ENCODE assay signal across 12 cellular contexts in genomic region chr2:224145751-224146355, GRCh38.
A peak's percentile ranks its signal among the peaks of the same experiment; 100 is the strongest.
DNase-seq lines count a peak whose midpoint lies in the region; ATAC-seq, FAIRE-seq and TF ChIP-seq lines count a peak whose summit lies in the region.
"Had no signal": no experiment of that assay in that cellular context is flagged by ENCODE, and none has a peak within 500 bp of the region (broad histone marks: within the 10 kb centered on the region; RNA-seq: fewer than 3 reads in every experiment).

No MANE protein-coding gene starts in this region.

- H3K9ac ChIP-seq in K562 (ENCODE audit: insufficient read depth in 1 of 2, low read depth in 2 of 2, low read length in 2 of 2) (no peak overlapping the region), neural progenitor cell (no peak overlapping the region)

- peak in 1 of 2 donors; percentile 81 for ATAC-seq in left cardiac atrium
- no peak for ATAC-seq in Right ventricle myocardium inferior
- ATAC-seq in K562, result no peak
- ATAC-seq in pancreas, result no peak
- ATAC-seq: natural killer cell treated with Interleukin-12 subunit alpha and Interleukin-12 subunit beta and Interleukin-15 and Interleukin-18, amount 100 ng/mL, for 72 hours had no signal

- no peak for TF ChIP-seq POLR2A in K562 (conservative IDR thresholded peaks at IDR 0.05)

- in situ Hi-C loops in K562 (cut with MboI), result no loop called here

- no peaks in the 10 kb centered on the region for H3K9me1 ChIP-seq in K562 (ENCODE audit: control insufficient read depth, insufficient read depth, low read length)

- H3K27me3 ChIP-seq in K562 (ENCODE audit: control insufficient read depth in 2 of 2, insufficient read depth in 2 of 2, low read length in 2 of 2), result no peaks in the 10 kb centered on the region
- H3K27me3 ChIP-seq in hepatocyte, result no peaks in the 10 kb centered on the region
- no peaks in the 10 kb centered on the region for H3K27me3 ChIP-seq in pancreas
- H3K27me3 ChIP-seq in neural progenitor cell, result no peaks in the 10 kb centered on the region

- no peak for FAIRE-seq in K562 (lab: Jason Lieb, UNC)
- FAIRE-seq in pancreas (lab: Jason Lieb, UNC), result no peak

- H3K36me3 ChIP-seq in K562 (ENCODE audit: control insufficient read depth, insufficient read depth, low read length), result no peaks in the 10 kb centered on the region
- H3K36me3 ChIP-seq in hepatocyte (replicated peaks; ENCODE audit: insufficient read depth, low read depth), result no peaks in the 10 kb centered on the region
- H3K36me3 ChIP-seq in pancreas, result no peaks in the 10 kb centered on the region
- no peaks in the 10 kb centered on the region for H3K36me3 ChIP-seq in neural progenitor cell
- H3K36me3 ChIP-seq: HAP-1 had no signal

- TF ChIP-seq CTCF in K562 (IDR thresholded peaks at IDR 0.05 in 2 of 3, conservative IDR thresholded peaks at IDR 0.05 in 1 of 3; ENCODE audit: insufficient read depth in 2 of 3, low read depth in 1 of 3, low read length in 3 of 3) (no peak), hepatocyte (IDR thresholded peaks at IDR 0.05; ENCODE audit: poor library complexity) (no peak), pancreas (IDR thresholded peaks at IDR 0.05) (no peak), neural progenitor cell (IDR thresholded peaks at IDR 0.05) (no peak)

- H3K4me3 Mint-ChIP-seq in neural progenitor cell, result no peak overlapping the region
- H3K4me3 Mint-ChIP-seq: activated naive CD4-positive, alpha-beta T cell treated with anti-CD3 and anti-CD28 coated beads, Interleukin-2, amount 50 U/mL, for 24 hours; natural killer cell treated with Interleukin-12 subunit alpha and Interleukin-12 subunit beta and Interleukin-15 and Interleukin-18, amount 100 ng/mL, for 72 hours had no signal

- H3K27ac Mint-ChIP-seq in neural progenitor cell, result no peak overlapping the region
- H3K27ac Mint-ChIP-seq: activated naive CD4-positive, alpha-beta T cell treated with anti-CD3 and anti-CD28 coated beads, Interleukin-2, amount 50 U/mL, for 24 hours; natural killer cell treated with Interleukin-12 subunit alpha and Interleukin-12 subunit beta and Interleukin-15 and Interleukin-18, amount 100 ng/mL, for 72 hours had no signal

- H4K20me1 ChIP-seq in K562 (replicated peaks; ENCODE audit: control insufficient read depth, insufficient read depth, low read length) (no peaks in the 10 kb centered on the region), hepatocyte (ENCODE audit: insufficient read depth, poor library complexity, severe bottlenecking) (no peaks in the 10 kb centered on the region), neural progenitor cell (ENCODE audit: low read depth) (no peaks in the 10 kb centered on the region)

- no peaks in the 10 kb centered on the region for H3K9me3 ChIP-seq in K562 (replicated peaks; ENCODE audit: control insufficient read depth, insufficient read depth, low read depth, low read length)
- H3K9me3 ChIP-seq in hepatocyte (ENCODE audit: low read depth), result no peaks in the 10 kb centered on the region
- no peaks in the 10 kb centered on the region for H3K9me3 ChIP-seq in pancreas
- H3K9me3 ChIP-seq in neural progenitor cell (ENCODE audit: low read depth), result no peaks in the 10 kb centered on the region
- H3K9me3 ChIP-seq: HAP-1 had no signal

- no peaks in the 10 kb centered on the region for H3K36me3 Mint-ChIP-seq in neural progenitor cell
- H3K36me3 Mint-ChIP-seq: activated naive CD4-positive, alpha-beta T cell treated with anti-CD3 and anti-CD28 coated beads, Interleukin-2, amount 50 U/mL, for 24 hours; natural killer cell treated with Interleukin-12 subunit alpha and Interleukin-12 subunit beta and Interleukin-15 and Interleukin-18, amount 100 ng/mL, for 72 hours had no signal

- no peaks in the 10 kb centered on the region for H3K9me3 Mint-ChIP-seq in neural progenitor cell
- H3K9me3 Mint-ChIP-seq: activated naive CD4-positive, alpha-beta T cell treated with anti-CD3 and anti-CD28 coated beads, Interleukin-2, amount 50 U/mL, for 24 hours; natural killer cell treated with Interleukin-12 subunit alpha and Interleukin-12 subunit beta and Interleukin-15 and Interleukin-18, amount 100 ng/mL, for 72 hours had no signal

- no peaks in the 10 kb centered on the region for H3K9me2 ChIP-seq in hepatocyte (replicated peaks; ENCODE audit: insufficient read depth)

- no peak overlapping the region for H3K4me3 ChIP-seq in K562
- H3K4me3 ChIP-seq in hepatocyte, result no peak overlapping the region
- H3K4me3 ChIP-seq in pancreas, result no peak overlapping the region
- no peak overlapping the region for H3K4me3 ChIP-seq in neural progenitor cell
- H3K4me3 ChIP-seq: HAP-1 had no signal

- H3K4me2 ChIP-seq in K562 (ENCODE audit: insufficient read depth, low read length) (no peak overlapping the region), hepatocyte (no peak overlapping the region), neural progenitor cell (no peak overlapping the region)

- TF ChIP-seq EP300 in K562 (IDR thresholded peaks at IDR 0.05; ENCODE audit: low read length), result no peak

- H3K4me1 ChIP-seq in K562 (replicated peaks in 1 of 2; ENCODE audit: control insufficient read depth in 2 of 2, insufficient read depth in 2 of 2, low read length in 2 of 2) (no peaks in the 10 kb centered on the region), hepatocyte (ENCODE audit: insufficient read depth) (peaks cover 13% of the 10 kb centered on the region), pancreas (no peaks in the 10 kb centered on the region), neural progenitor cell (no peaks in the 10 kb centered on the region)
- H3K4me1 ChIP-seq: HAP-1 had no signal

- no TSS peak for BruUV-seq in K562 (replicated peaks; lab: Mats Ljungman, UMichigan)

- TF ChIP-seq RAD21 in K562 (CRISPR knock-in tag; conservative IDR thresholded peaks at IDR 0.05 in 1 of 2, IDR thresholded peaks at IDR 0.05 in 1 of 2), result no peak

- no peak overlapping the region for H2AFZ ChIP-seq in K562 (ENCODE audit: low read depth, low read length)
- H2AFZ ChIP-seq in hepatocyte, result no peak overlapping the region
- no peak overlapping the region for H2AFZ ChIP-seq in neural progenitor cell (replicated peaks)

- DNase-seq in left cardiac atrium (peak; percentile 53), Right ventricle myocardium inferior (ENCODE audit: missing footprints) (no peak), K562 (ENCODE audit: extremely low read depth in 1 of 4, low spot score in 3 of 4) (no peak), hepatocyte (ENCODE audit: low spot score) (peak; percentile 67), pancreas (no peak), T1000 (lab: John Stamatoyannopoulos, UW) (no peak), neural progenitor cell (ENCODE audit: low spot score) (no peak), cerebellar cortex (ENCODE audit: low spot score) (no peak)
- DNase-seq: NCI-H748 treated with DMSO at 0.1 percent for 48 hours had no signal

- intact Hi-C loops in left cardiac atrium (cut with DNase I), result no loop called here
- intact Hi-C loops in Right ventricle myocardium inferior (cut with DNase I), result no loop called here
- intact Hi-C loops in K562 (cut with micrococcal nuclease), result loop anchor here (10.0 kb wide), 1 partner anchor 151 kb away; no protein-coding TSS in a partner anchor
- intact Hi-C loops in pancreas (cut with DNase I), result no loop called here

- H3K27me3 Mint-ChIP-seq in neural progenitor cell (ENCODE audit: insufficient read depth, low read depth), result no peaks in the 10 kb centered on the region

- H3K79me2 ChIP-seq in K562 (ENCODE audit: control insufficient read depth, insufficient read depth, low read length) (no peaks in the 10 kb centered on the region), hepatocyte (no peaks in the 10 kb centered on the region), neural progenitor cell (ENCODE audit: low read depth) (no peaks in the 10 kb centered on the region)

- CTCF ChIA-PET in K562 (lab: Yijun Ruan, JAX; ENCODE audit: low intra/inter-chr PET ratio), result no interaction called here

- no peaks in the 10 kb centered on the region for H3F3A ChIP-seq in neural progenitor cell (ENCODE audit: low read depth)

- POLR2A ChIA-PET in K562 (lab: Yijun Ruan, JAX), result no interaction called here

- 3% methylated on average over 3 of the region's 3 CpGs for WGBS in K562 (ENCODE audit: insufficient coverage, low coverage, missing lambda C conversion rate)
- 43% methylated on average over 3 of the region's 3 CpGs for WGBS in hepatocyte (ENCODE audit: low lambda C conversion rate, missing lambda C conversion rate)
- WGBS in pancreas, 2 donors, result 75 to 84% methylated on average over 3 of the region's 3 CpGs

- H3K27ac ChIP-seq in K562 (ENCODE audit: extremely low read depth, low read depth, low read length), result no peak overlapping the region
- peak overlapping the region; percentile 94 for H3K27ac ChIP-seq in hepatocyte
- no peak overlapping the region for H3K27ac ChIP-seq in pancreas
- H3K27ac ChIP-seq in neural progenitor cell, result no peak overlapping the region

- no peaks in the 10 kb centered on the region for H3K4me1 Mint-ChIP-seq in neural progenitor cell
- H3K4me1 Mint-ChIP-seq: activated naive CD4-positive, alpha-beta T cell treated with anti-CD3 and anti-CD28 coated beads, Interleukin-2, amount 50 U/mL, for 24 hours had no signal

TF ChIP-seq in K562, 482 proteins besides CTCF, POLR2A, EP300 and RAD21:
- TF ChIP-seq TFE3 (CRISPR knock-in tag; IDR thresholded peaks at IDR 0.05) (peak; percentile 45; the same call in 1 of the 2 replicates), ZNF583 (CRISPR knock-in tag; IDR thresholded peaks at IDR 0.05) (no peak), USF2 (CRISPR knock-in tag; IDR thresholded peaks at IDR 0.05) (0 out of 2 replicates have a peak, but pooled peaks have one; percentile 3)
TF ChIP-seq in K562: peak in this region for 2.

Comparison
In these comparisons a context has a peak if more than half of its experiments do, and no peak if none do; other contexts are left out.
1. DNase-seq: peak in left cardiac atrium (single experiment) and hepatocyte (single experiment); none in Right ventricle myocardium inferior (single experiment), K562 (0 of 4), pancreas (0 of 6), T1000 (single experiment), neural progenitor cell (single experiment) and cerebellar cortex (single experiment).